In the genomic region with DNA sequence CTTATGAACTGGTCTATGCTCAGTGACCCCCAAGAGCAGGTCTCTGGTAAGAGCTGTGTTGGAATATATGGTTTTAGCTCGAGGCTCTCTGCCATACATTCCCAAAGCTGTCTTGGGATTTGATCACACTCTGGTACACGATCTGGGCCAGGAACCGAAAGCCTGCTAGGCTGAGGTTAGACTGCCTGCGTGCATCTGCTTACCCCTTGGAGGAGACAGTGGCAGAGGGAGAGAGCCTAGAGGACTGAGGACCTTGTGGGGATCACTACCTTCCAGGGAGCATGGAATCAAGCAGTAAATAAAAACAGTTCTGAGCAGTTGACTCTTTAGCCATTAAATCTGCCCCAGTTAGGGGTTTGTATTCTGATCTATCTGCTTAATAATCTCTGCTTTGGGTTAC, we compare ENCODE assay signal across 20 cellular contexts.
DNase-seq lines count a peak whose midpoint lies in the region; ATAC-seq and TF ChIP-seq lines count a peak whose summit lies in the region.
"Had no signal": no experiment of that assay in that cellular context is flagged by ENCODE, and none has a peak within 500 bp of the region (broad histone marks: within the 10 kb centered on the region; RNA-seq: fewer than 3 reads in every experiment).

No MANE protein-coding gene starts in this region.

- H3K4me3 Mint-ChIP-seq in nephron progenitor cell, result no peak overlapping the region
- H3K4me3 Mint-ChIP-seq: activated CD8-positive, alpha-beta T cell treated with anti-CD3 and anti-CD28 coated beads for 36 hours; activated naive CD8-positive, alpha-beta T cell treated with anti-CD3 and anti-CD28 coated beads for 36 hours; activated T-cell treated with anti-CD3 and anti-CD28 coated beads, Interleukin-2, amount 50 U/mL, for 72 hours; nephron had no signal

- H3K9me2 ChIP-seq in OCI-LY7 (ENCODE audit: insufficient read depth, low read length), result no peaks in the 10 kb centered on the region

- H3K9me3 Mint-ChIP-seq in nephron progenitor cell, result peaks cover 28% of the 10 kb centered on the region
- H3K9me3 Mint-ChIP-seq: activated CD8-positive, alpha-beta T cell treated with anti-CD3 and anti-CD28 coated beads for 36 hours had no signal

- intact Hi-C loops in OCI-LY7 (cut with micrococcal nuclease; ENCODE audit: unreplicated experiment), result no loop called here

- H4K20me1 ChIP-seq in OCI-LY3 (ENCODE audit: insufficient read depth, low read length), result no peaks in the 10 kb centered on the region
- no peaks in the 10 kb centered on the region for H4K20me1 ChIP-seq in OCI-LY7 (ENCODE audit: insufficient read depth, low read length)

- CTCF ChIA-PET in OCI-LY7 (lab: Charles Lee; ENCODE audit: unreplicated experiment), result no interaction called here

- no peak for TF ChIP-seq EP300 in upper lobe of left lung (IDR thresholded peaks at IDR 0.05)

- H3K27me3 ChIP-seq in OCI-LY3 (ENCODE audit: low read depth, low read length) (no peaks in the 10 kb centered on the region), upper lobe of left lung (no peaks in the 10 kb centered on the region), brain microvascular endothelial cell (replicated peaks) (no peaks in the 10 kb centered on the region)
- H3K27me3 ChIP-seq: BE2C, Peyer's patch, testis had no signal

- H3K4me1 Mint-ChIP-seq in nephron progenitor cell, result peaks cover 37% of the 10 kb centered on the region
- H3K4me1 Mint-ChIP-seq: activated naive CD8-positive, alpha-beta T cell treated with anti-CD3 and anti-CD28 coated beads for 36 hours had no signal

- WGBS in upper lobe of left lung, 2 donors, result 74 to 85% methylated on average over 4 of the region's 4 CpGs

- H3K4me3 ChIP-seq in OCI-LY3 (ENCODE audit: low read length) (peak overlapping the region; percentile 13; the same call in 1 of the 2 replicates), upper lobe of left lung (no peak overlapping the region), brain microvascular endothelial cell (ENCODE audit: low read depth, low read length) (no peak overlapping the region), OCI-LY7 (ENCODE audit: low read depth, low read length, poor library complexity, severe bottlenecking) (no peak overlapping the region)
- H3K4me3 ChIP-seq: lung, Peyer's patch, testis had no signal

- TF ChIP-seq CTCF in OCI-LY3 (IDR thresholded peaks at IDR 0.05; ENCODE audit: low read depth, low read length) (no peak), nephron progenitor cell (IDR thresholded peaks at IDR 0.05) (no peak), upper lobe of left lung (IDR thresholded peaks at IDR 0.05) (no peak), brain microvascular endothelial cell (IDR thresholded peaks at IDR 0.05; ENCODE audit: low read depth, low read length, missing control alignments) (no peak), GM13976 (IDR thresholded peaks at IDR 0.05; ENCODE audit: borderline replicate concordance, control extremely low read depth, extremely low read depth, insufficient read depth, missing control alignments) (no peak), OCI-LY7 (conservative IDR thresholded peaks at IDR 0.05; ENCODE audit: low read length) (no peak)

- TF ChIP-seq POLR2A in upper lobe of left lung (IDR thresholded peaks at IDR 0.05), result no peak

- H3K36me3 ChIP-seq in OCI-LY3 (replicated peaks; ENCODE audit: low read depth, low read length) (peaks cover 44% of the 10 kb centered on the region), upper lobe of left lung (no peaks in the 10 kb centered on the region), brain microvascular endothelial cell (replicated peaks) (no peaks in the 10 kb centered on the region), OCI-LY7 (ENCODE audit: insufficient read depth, low read length) (peaks cover 13% of the 10 kb centered on the region)
- H3K36me3 ChIP-seq: BE2C, Peyer's patch had no signal

- in situ Hi-C loops in brain microvascular endothelial cell (cut with HindIII; ENCODE audit: low pct_ligation_motif_present, low sequenced_read_pairs), result no loop called here
- in situ Hi-C loops in GM13976 (cut with MboI; ENCODE audit: low sequenced_read_pairs, unreplicated experiment), result no loop called here

- peaks cover 3% of the 10 kb centered on the region for H3K27me3 Mint-ChIP-seq in nephron progenitor cell (ENCODE audit: low read depth, poor library complexity)

- H3K9me3 ChIP-seq in OCI-LY3 (ENCODE audit: insufficient read depth, low read length) (peaks cover 6% of the 10 kb centered on the region; the same call in 1 of the 2 replicates), upper lobe of left lung (peaks cover 0 to 9% (median 2%) of the 10 kb centered on the region in 4 donors), OCI-LY7 (ENCODE audit: low read length) (no peaks in the 10 kb centered on the region; the same call in 1 of the 2 replicates)
- H3K9me3 ChIP-seq: BE2C, testis had no signal

- ATAC-seq in upper lobe of left lung (ENCODE audit: low FRiP score in 2 of 2), result no peak
- ATAC-seq: activated CD8-positive, alpha-beta T cell treated with anti-CD3 and anti-CD28 coated beads for 36 hours; activated T-cell treated with anti-CD3 and anti-CD28 coated beads, Interleukin-2, amount 50 U/mL, for 72 hours had no signal

- H3K27ac Mint-ChIP-seq in nephron progenitor cell, result peak overlapping the region; percentile 24
- H3K27ac Mint-ChIP-seq: activated CD8-positive, alpha-beta T cell treated with anti-CD3 and anti-CD28 coated beads for 36 hours; activated naive CD8-positive, alpha-beta T cell treated with anti-CD3 and anti-CD28 coated beads for 36 hours; activated T-cell treated with anti-CD3 and anti-CD28 coated beads, Interleukin-2, amount 50 U/mL, for 72 hours had no signal

- no TSS peak for BruUV-seq in OCI-LY7 (replicated peaks; lab: Mats Ljungman, UMichigan)

- peaks cover 46% of the 10 kb centered on the region for H3K4me1 ChIP-seq in OCI-LY3 (ENCODE audit: low read length)
- peaks cover 0 to 22% (median 15%) of the 10 kb centered on the region in 4 donors for H3K4me1 ChIP-seq in upper lobe of left lung
- peaks cover 9% of the 10 kb centered on the region for H3K4me1 ChIP-seq in OCI-LY7 (ENCODE audit: insufficient read depth, low read length, poor library complexity, severe bottlenecking)
- H3K4me1 ChIP-seq: BE2C had no signal

- peak overlapping the region; percentile 83 for H3K27ac ChIP-seq in OCI-LY3 (ENCODE audit: low read length)
- peak overlapping the region in 3 of 4 donors; percentile 41 to 51 (median 48) for H3K27ac ChIP-seq in upper lobe of left lung
- H3K27ac ChIP-seq in brain microvascular endothelial cell, result no peak overlapping the region
- no peak overlapping the region for H3K27ac ChIP-seq in OCI-LY7 (ENCODE audit: low read depth, low read length, poor library complexity, severe bottlenecking)
- H3K27ac ChIP-seq: Peyer's patch, testis had no signal

- peaks cover 94% of the 10 kb centered on the region for H3K79me2 ChIP-seq in OCI-LY3 (ENCODE audit: low read length)
- no peaks in the 10 kb centered on the region for H3K79me2 ChIP-seq in OCI-LY7 (ENCODE audit: insufficient read depth, low read depth, low read length)

- H2AFZ ChIP-seq in OCI-LY3 (ENCODE audit: low read depth, low read length), result no peak overlapping the region
- no peak overlapping the region for H2AFZ ChIP-seq in OCI-LY7 (ENCODE audit: low read length)

- H3K9ac ChIP-seq in OCI-LY3 (ENCODE audit: low read length), result peak overlapping the region; percentile 60

- H3K4me2 ChIP-seq in OCI-LY3 (ENCODE audit: low read length), result peak overlapping the region; percentile 66
- no peak overlapping the region for H3K4me2 ChIP-seq in OCI-LY7 (ENCODE audit: low read length)

- POLR2A ChIA-PET in OCI-LY7 (lab: Charles Lee), result no interaction called here

- H3K36me3 Mint-ChIP-seq in nephron progenitor cell (ENCODE audit: low read depth), result peaks cover 54% of the 10 kb centered on the region
- H3K36me3 Mint-ChIP-seq: activated naive CD8-positive, alpha-beta T cell treated with anti-CD3 and anti-CD28 coated beads for 36 hours had no signal

- DNase-seq in fibroblast of gingiva (ENCODE audit: low read depth), result peak; percentile 12
- DNase-seq in nephron progenitor cell, result no peak
- no peak for DNase-seq in upper lobe of left lung
- no peak for DNase-seq in brain microvascular endothelial cell
- DNase-seq in GM13976 (ENCODE audit: low spot score), result no peak
- no peak for DNase-seq in stimulated activated naive CD4-positive, alpha-beta T cell treated with Interleukin-2 at 50 U/mL for 16 hours (lab: John Stamatoyannopoulos, UW)
- no peak for DNase-seq in OCI-LY7 (ENCODE audit: low spot score)
- DNase-seq: activated CD8-positive, alpha-beta T cell treated with anti-CD3 and anti-CD28 coated beads for 36 hours; activated naive CD8-positive, alpha-beta T cell treated with anti-CD3 and anti-CD28 coated beads for 36 hours; activated T-cell treated with anti-CD3 and anti-CD28 coated beads, Interleukin-2, amount 50 U/mL, for 72 hours; BE2C; central memory CD4-positive, alpha-beta T cell; foreskin melanocyte; NCI-H526; Peyer's patch; stimulated activated CD4-positive, alpha-beta T cell treated with anti-CD3 and anti-CD28 coated beads, Interleukin-2, amount 100 ng/mL, for 24 hours; testis had no signal

Comparison
In these comparisons a context has a peak if more than half of its experiments do, and no peak if none do; other contexts are left out.
1. H3K27ac ChIP-seq: peak in OCI-LY3 (single experiment) and upper lobe of left lung (3 of 4); none in brain microvascular endothelial cell (single experiment) and OCI-LY7 (single experiment).